Comparison of ENCODE assay signal across 22 cellular contexts in genomic region chr3:61005591-61005990, GRCh38.
"Had no signal": no experiment of that assay in that cellular context is flagged by ENCODE, and none has a peak within 500 bp of the region (broad histone marks: within the 10 kb centered on the region; RNA-seq: fewer than 3 reads in every experiment).

No MANE protein-coding gene starts in this region.

- H3K4me1 ChIP-seq: left ventricle myocardium inferior, tibial nerve, upper lobe of left lung had no signal

- H3K4me3 ChIP-seq: left ventricle myocardium inferior, skin epidermis, tibial nerve, upper lobe of left lung had no signal

- H3K27ac ChIP-seq: left ventricle myocardium inferior, neutrophil, parathyroid adenoma, skin epidermis, tibial nerve, upper lobe of left lung had no signal

- H3K27me3 ChIP-seq: neutrophil, tibial nerve, upper lobe of left lung had no signal

- H3K36me3 ChIP-seq: left ventricle myocardium inferior, neutrophil, tibial nerve, upper lobe of left lung had no signal

- DNase-seq: hippocampal formation; kidney; left colon; left ventricle myocardium inferior; mesenchymal stem cell; naive thymus-derived CD8-positive, alpha-beta T cell; occipital lobe; retina; right cardiac atrium; stimulated activated CD4-positive, alpha-beta T cell treated with anti-CD3 and anti-CD28 coated beads, Interleukin-12 subunit alpha, Interleukin-12 subunit beta, amount 100 ng/mL, for 4 hours; stimulated activated CD4-positive, alpha-beta T cell treated with anti-CD3 and anti-CD28 coated beads, Interleukin-15, amount 100 ng/mL, for 24 hours; stimulated activated CD4-positive, alpha-beta T cell treated with anti-CD3 and anti-CD28 coated beads, Interleukin-2, amount 100 ng/mL, for 24 hours; stimulated activated CD4-positive, alpha-beta T cell treated with anti-CD3 and anti-CD28 coated beads, Interleukin-4, amount 100 ng/mL, for 1 hour; stimulated activated naive CD4-positive, alpha-beta T cell; stimulated activated naive CD8-positive, alpha-beta T cell treated with anti-CD3 and anti-CD28 coated beads, Interleukin-15, amount 100 ng/mL, for 72 hours; substantia nigra; upper lobe of left lung had no signal

- ATAC-seq: left colon; naive thymus-derived CD8-positive, alpha-beta T cell; right cardiac atrium; sciatic nerve; stimulated activated naive CD8-positive, alpha-beta T cell treated with anti-CD3 and anti-CD28 coated beads, Interleukin-15, amount 100 ng/mL, for 72 hours had no signal

- H3K79me2 ChIP-seq: parathyroid adenoma had no signal

- H3K9me3 ChIP-seq: left ventricle myocardium inferior, neutrophil, tibial nerve, upper lobe of left lung had no signal

- H3K9ac ChIP-seq: parathyroid adenoma had no signal

- H2AFZ ChIP-seq: parathyroid adenoma had no signal
